In the genomic region with DNA sequence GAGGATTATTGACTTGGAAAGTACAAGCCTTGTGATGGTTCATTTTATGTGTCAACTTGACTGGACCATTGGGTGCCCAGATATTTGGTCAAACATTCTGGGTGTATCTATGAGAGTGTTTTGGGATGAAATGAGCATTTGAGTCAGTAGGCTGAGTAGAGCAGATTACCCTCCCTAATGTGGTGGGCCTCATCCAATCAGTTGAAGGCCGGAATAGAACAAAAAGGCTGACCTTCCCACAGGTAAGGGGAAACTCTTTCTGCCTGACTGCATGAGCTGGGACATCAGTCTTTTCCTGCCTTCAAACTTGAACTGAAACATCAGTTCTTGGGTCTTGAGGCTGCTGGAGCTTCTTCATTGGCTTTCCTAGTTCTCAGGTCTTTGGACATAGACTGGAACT, we compare ENCODE assay signal across 8 cellular contexts.
"Had no signal": no experiment of that assay in that cellular context is flagged by ENCODE, and none has a peak within 500 bp of the region (broad histone marks: within the 10 kb centered on the region; RNA-seq: fewer than 3 reads in every experiment).

No MANE protein-coding gene starts in this region.

- ATAC-seq: GM12878 had no signal

- DNase-seq: GDM1, GF-D8 had no signal

- FAIRE-seq: G401.6, GM12878, GM12891, GM12892, GM18507, GM19239 had no signal

- H3K4me3 ChIP-seq: GM12878 had no signal
